ENCODE assay signal across 19 cellular contexts in genomic region chr7:422886-423225, GRCh38.
"Had no signal": no experiment of that assay in that cellular context is flagged by ENCODE, and none has a peak within 500 bp of the region (broad histone marks: within the 10 kb centered on the region; RNA-seq: fewer than 3 reads in every experiment).

No MANE protein-coding gene starts in this region.

- H3K27ac ChIP-seq: SJSA1, SK-N-MC had no signal

- H3K4me1 ChIP-seq: SJSA1 had no signal

- DNase-seq: IMR-90, Karpas-422, KG1, MG63, NCI-H1092 treated with DMSO at 0.1 percent for 48 hours, NCI-H1436, NCI-H187, NCI-H2029, NCI-H2081 treated with DMSO at 0.1 percent for 48 hours, NCI-H2171, NCI-H345, NCI-H446 treated with DMSO at 0.1 percent for 48 hours, NCI-H510A treated with DMSO at 0.1 percent for 48 hours, NCI-H69, NCI-H774, RPMI8226, SIG-M5 had no signal

- H3K4me3 ChIP-seq: MG63, SJSA1, SK-N-MC had no signal

- H3K27me3 ChIP-seq: MG63, SJSA1 had no signal

- H3K36me3 ChIP-seq: MG63, SJSA1 had no signal
